Comparison of ENCODE assay signal across 13 cellular contexts in genomic region chr10:97138174-97138573, GRCh38. TPM values are rescaled to one million over a fixed set of nuclear protein-coding genes. Genes with fewer than 3 reads are reported as not detected.
DNase-seq lines count a peak whose midpoint lies in the region; ATAC-seq, FAIRE-seq and TF ChIP-seq lines count a peak whose summit lies in the region.
"Had no signal": no experiment of that assay in that cellular context is flagged by ENCODE, and none has a peak within 500 bp of the region (broad histone marks: within the 10 kb centered on the region; RNA-seq: fewer than 3 reads in every experiment).

No MANE protein-coding gene starts in this region.

- DNase-seq in ELF-1 (ENCODE audit: low read depth, low spot score) (peak; percentile 27), LNCaP clone FGC (ENCODE audit: low read depth) (no peak), dermis blood vessel endothelial cell (peak; percentile 13), pancreas (peak in 1 of 6 donors; percentile 26), NCI-H1105 treated with DMSO at 0.1 percent for 48 hours (lab: John Stamatoyannopoulos, UW) (no peak), LoVo (ENCODE audit: low spot score) (no peak), NCI-H526 treated with DMSO at 0.1 percent for 48 hours (lab: John Stamatoyannopoulos, UW) (no peak)
- DNase-seq in activated CD4-positive, alpha-beta T cell treated with anti-CD3 and anti-CD28 coated beads for 48 hours: no peak
- DNase-seq: activated CD4-positive, alpha-beta T cell treated with anti-CD3 and anti-CD28 coated beads for 36 hours; esophagus squamous epithelium; IMR-90 had no signal

- FAIRE-seq in pancreas (lab: Jason Lieb, UNC): no peak
- FAIRE-seq: bronchial epithelial cell had no signal

- peak; percentile 70 for TF ChIP-seq CTCF in LNCaP clone FGC (IDR thresholded peaks at IDR 0.05; ENCODE audit: control insufficient read depth, extremely low read depth, insufficient read depth)
- no peak for TF ChIP-seq CTCF in pancreas (IDR thresholded peaks at IDR 0.05)

- no peaks in the 10 kb centered on the region for H3K9me3 ChIP-seq in pancreas
- H3K9me3 ChIP-seq: esophagus squamous epithelium had no signal

- H3K4me3 ChIP-seq in LNCaP clone FGC (ENCODE audit: low read depth, low read length) (no peak overlapping the region), pancreas (no peak overlapping the region)
- H3K4me3 ChIP-seq: esophagus squamous epithelium had no signal

- WGBS in pancreas, 2 donors: 57 to 58% methylated on average over 15 of the region's 15 CpGs

- intact Hi-C loops in pancreas (cut with DNase I): no loop called here

- H3K27me3 ChIP-seq in pancreas: no peaks in the 10 kb centered on the region

- peak in 3 of 4 donors; percentile 36 to 51 (median 43) for ATAC-seq in pancreas
- ATAC-seq: activated CD4-positive, alpha-beta T cell treated with anti-CD3 and anti-CD28 coated beads for 36 hours; stimulated activated memory B cell treated with anti-CD40 and anti-IgM and Interleukin-4, amounts not matched to agents 10 μg/mL and 1 μg/mL and 100 μg/mL, for 72 hours had no signal

- H3K27ac ChIP-seq in pancreas: no peak overlapping the region
- H3K27ac ChIP-seq: esophagus squamous epithelium had no signal

- H3K36me3 ChIP-seq in pancreas: no peaks in the 10 kb centered on the region
- H3K36me3 ChIP-seq: esophagus squamous epithelium had no signal

- no peaks in the 10 kb centered on the region for H3K4me1 ChIP-seq in pancreas
- H3K4me1 ChIP-seq: esophagus squamous epithelium had no signal

RNA-seq across cellular contexts. Expression of gene SLIT1, which starts 47.6 kb away (rescaled TPM):
- total RNA-seq in dermis blood vessel endothelial cell (under 0.01 TPM in 1 of 2 replicates, not detected in the other), pancreas (1 to 10 TPM in 3 of 6 donors, under 1 TPM in 3; 0.23 to 1.3 (median 0.84) TPM)
- 1 to 10 TPM in 1 of 2 donors, under 1 TPM in 1; 0.57 to 2.8 TPM for polyA plus RNA-seq in pancreas
- total RNA-seq: esophagus squamous epithelium had no signal

Comparison
In these comparisons a context has a peak if more than half of its experiments do, and no peak if none do; other contexts are left out.
1. DNase-seq: peak in ELF-1 (single experiment) and dermis blood vessel endothelial cell (single experiment); none in LNCaP clone FGC (single experiment), NCI-H1105 treated with DMSO at 0.1 percent for 48 hours (single experiment), activated CD4-positive, alpha-beta T cell treated with anti-CD3 and anti-CD28 coated beads for 48 hours (single experiment), LoVo (single experiment) and NCI-H526 treated with DMSO at 0.1 percent for 48 hours (single experiment).